In genomic region chr13:102598061-102598460, GRCh38 we compare ENCODE assay signal across 8 cellular contexts. TPM values are rescaled to one million over a fixed set of nuclear protein-coding genes. Genes with fewer than 3 reads are reported as not detected.
A peak's percentile ranks its signal among the peaks of the same experiment; 100 is the strongest.
DNase-seq lines count a peak whose midpoint lies in the region; ATAC-seq and TF ChIP-seq lines count a peak whose summit lies in the region.

No MANE protein-coding gene starts in this region.

- no peak for DNase-seq in CD8-positive, alpha-beta memory T cell
- DNase-seq in MM.1S (no peak), neural progenitor cell (ENCODE audit: low spot score) (no peak), NCI-H2107 (lab: John Stamatoyannopoulos, UW) (no peak), posterior vena cava (ENCODE audit: low spot score) (no peak), HPDE6-E6E7 (ENCODE audit: extremely low spot score) (no peak), cerebellar cortex (ENCODE audit: low spot score) (no peak)
- DNase-seq in effector memory CD8-positive, alpha-beta T cell = no peak

- TF ChIP-seq CTCF in MM.1S (IDR thresholded peaks at IDR 0.05; ENCODE audit: low read length) (no peak), neural progenitor cell (IDR thresholded peaks at IDR 0.05) (no peak)

- no peaks in the 10 kb centered on the region for H3K9me2 ChIP-seq in MM.1S (replicated peaks; ENCODE audit: insufficient read depth, low read length)

- peak overlapping the region; percentile 92 to 100 (median 97) for H3K27ac Mint-ChIP-seq in CD8-positive, alpha-beta memory T cell
- H3K27ac Mint-ChIP-seq in effector memory CD8-positive, alpha-beta T cell = peak overlapping the region; percentile 99 to 100
- H3K27ac Mint-ChIP-seq in neural progenitor cell = peak overlapping the region; percentile 61

- no peaks in the 10 kb centered on the region for H3K9me3 Mint-ChIP-seq in CD8-positive, alpha-beta memory T cell
- no peaks in the 10 kb centered on the region for H3K9me3 Mint-ChIP-seq in effector memory CD8-positive, alpha-beta T cell
- H3K9me3 Mint-ChIP-seq in neural progenitor cell = no peaks in the 10 kb centered on the region

- H3K4me1 Mint-ChIP-seq in CD8-positive, alpha-beta memory T cell = peaks cover 71 to 76% (median 74%) of the 10 kb centered on the region in 3 donors
- H3K4me1 Mint-ChIP-seq in effector memory CD8-positive, alpha-beta T cell (ENCODE audit: low read depth in 2 of 2) = peaks cover 39 to 61% of the 10 kb centered on the region in 2 donors
- H3K4me1 Mint-ChIP-seq in neural progenitor cell = peaks cover 40% of the 10 kb centered on the region

- no peaks in the 10 kb centered on the region for H3K27me3 ChIP-seq in CD8-positive, alpha-beta memory T cell (ENCODE audit: insufficient read depth, low read length, poor library complexity, severe bottlenecking)
- H3K27me3 ChIP-seq in MM.1S (replicated peaks; ENCODE audit: insufficient read depth, low read length) (no peaks in the 10 kb centered on the region), neural progenitor cell (no peaks in the 10 kb centered on the region)

- peaks cover 53% of the 10 kb centered on the region for H4K20me1 ChIP-seq in MM.1S (ENCODE audit: insufficient read depth, low read length)
- H4K20me1 ChIP-seq in neural progenitor cell (ENCODE audit: low read depth) = peaks cover 53% of the 10 kb centered on the region

- H3K27ac ChIP-seq in CD8-positive, alpha-beta memory T cell (ENCODE audit: low read depth, low read length) = peak overlapping the region; percentile 100
- peak overlapping the region; percentile 99; the same call in 1 of the 2 replicates for H3K27ac ChIP-seq in MM.1S (ENCODE audit: low read length)
- H3K27ac ChIP-seq in neural progenitor cell = no peak overlapping the region

- peaks cover 0 to 4% of the 10 kb centered on the region in 2 donors for H3K27me3 Mint-ChIP-seq in CD8-positive, alpha-beta memory T cell
- no peaks in the 10 kb centered on the region for H3K27me3 Mint-ChIP-seq in effector memory CD8-positive, alpha-beta T cell
- peaks cover 5% of the 10 kb centered on the region for H3K27me3 Mint-ChIP-seq in neural progenitor cell (ENCODE audit: insufficient read depth, low read depth)

- H3K9ac ChIP-seq in MM.1S (ENCODE audit: low read length) = peak overlapping the region; percentile 99
- peak overlapping the region; percentile 89 for H3K9ac ChIP-seq in neural progenitor cell

- POLR2A ChIA-PET in CD8-positive, alpha-beta memory T cell (lab: Charles Lee) = interaction anchor here (0.6 to 5.1 kb wide), 3 partner anchors 9 to 248 kb away, joined by 3 to 171 read pairs (median 10); partner anchors contain the start of gene ERCC5

- H3K79me2 ChIP-seq in MM.1S (ENCODE audit: low read length) = peaks cover 93% of the 10 kb centered on the region
- peaks cover 74% of the 10 kb centered on the region for H3K79me2 ChIP-seq in neural progenitor cell (ENCODE audit: low read depth)

- H3K4me1 ChIP-seq in CD8-positive, alpha-beta memory T cell (ENCODE audit: insufficient read depth, low read length) = peaks cover 50% of the 10 kb centered on the region
- H3K4me1 ChIP-seq in MM.1S (ENCODE audit: low read length) = peaks cover 44% of the 10 kb centered on the region
- peaks cover 37% of the 10 kb centered on the region for H3K4me1 ChIP-seq in neural progenitor cell

- peak overlapping the region; percentile 89 to 98 (median 96) for H3K4me3 Mint-ChIP-seq in CD8-positive, alpha-beta memory T cell
- H3K4me3 Mint-ChIP-seq in effector memory CD8-positive, alpha-beta T cell = peak overlapping the region; percentile 90 to 96
- H3K4me3 Mint-ChIP-seq in neural progenitor cell = peak overlapping the region; percentile 95

- intact Hi-C loops in posterior vena cava (cut with DNase I) = loop anchor here in 1 of 2 donors (5.0 kb wide), 2 partner anchors 129 to 249 kb away; partner anchors contain the start of gene ERCC5

- H3K4me2 ChIP-seq in MM.1S (ENCODE audit: low read depth, low read length) (peak overlapping the region; percentile 74), neural progenitor cell (peak overlapping the region; percentile 86)

- H3F3A ChIP-seq in MM.1S (ENCODE audit: insufficient read depth, low read length) (peaks cover 35% of the 10 kb centered on the region), neural progenitor cell (ENCODE audit: low read depth) (peaks cover 11% of the 10 kb centered on the region)

- CTCF ChIA-PET in CD8-positive, alpha-beta memory T cell (lab: Charles Lee) = interaction anchor here (1.7 to 8.2 kb wide), 2 partner anchors 16 to 52 kb away, joined by 4 to 72 read pairs; no protein-coding TSS in a partner anchor

- H2AFZ ChIP-seq in MM.1S (ENCODE audit: low read length) (no peak overlapping the region), neural progenitor cell (replicated peaks) (no peak overlapping the region)

- ATAC-seq in effector memory CD8-positive, alpha-beta T cell (replicated peaks) = no peak

- H3K4me3 ChIP-seq in CD8-positive, alpha-beta memory T cell (ENCODE audit: low read length) = peak overlapping the region; percentile 75
- H3K4me3 ChIP-seq in MM.1S (ENCODE audit: low read length) = peak overlapping the region; percentile 87
- peak overlapping the region; percentile 97 for H3K4me3 ChIP-seq in neural progenitor cell

- H3K36me3 ChIP-seq in CD8-positive, alpha-beta memory T cell (ENCODE audit: insufficient read depth, low read length) = no peaks in the 10 kb centered on the region
- H3K36me3 ChIP-seq in MM.1S (replicated peaks; ENCODE audit: insufficient read depth, low read length) (peaks cover 2% of the 10 kb centered on the region; the same call in 1 of the 2 replicates), neural progenitor cell (no peaks in the 10 kb centered on the region)

- H3K9me3 ChIP-seq in CD8-positive, alpha-beta memory T cell (ENCODE audit: low read length) = no peaks in the 10 kb centered on the region
- no peaks in the 10 kb centered on the region; the same call in 1 of the 2 replicates for H3K9me3 ChIP-seq in MM.1S (replicated peaks; ENCODE audit: insufficient read depth, low read length)
- H3K9me3 ChIP-seq in neural progenitor cell (ENCODE audit: low read depth) = no peaks in the 10 kb centered on the region

- peaks cover 0 to 42% (median 8%) of the 10 kb centered on the region in 3 donors for H3K36me3 Mint-ChIP-seq in CD8-positive, alpha-beta memory T cell
- H3K36me3 Mint-ChIP-seq in effector memory CD8-positive, alpha-beta T cell (ENCODE audit: insufficient read depth) = peaks cover 31% of the 10 kb centered on the region
- peaks cover 9% of the 10 kb centered on the region for H3K36me3 Mint-ChIP-seq in neural progenitor cell

RNA-seq across cellular contexts. Expression of gene TPP2, which starts 1.3 kb away (rescaled TPM):
- 10 to 100 TPM; 74.0 to 77.7 TPM for total RNA-seq in CD8-positive, alpha-beta memory T cell
- 63.5 TPM for polyA plus RNA-seq in CD8-positive, alpha-beta memory T cell
- total RNA-seq in neural progenitor cell (ENCODE audit: low replicate concordance) (71.8 and 137 TPM in 2 replicates), posterior vena cava (10 to 100 TPM; 32.7 to 37.2 TPM)
